ENCODE assay signal across 1 cellular context in genomic region chr6:160071805-160072687, GRCh38.
TF ChIP-seq lines count a peak whose summit lies in the region.

No MANE protein-coding gene starts in this region.

TF ChIP-seq in HCT116, 20 proteins besides CTCF, POLR2A, EP300 and RAD21 (continued from another document):
- TF ChIP-seq REST (IDR thresholded peaks at IDR 0.05; ENCODE audit: low read depth): no peak
- TF ChIP-seq SP1 (IDR thresholded peaks at IDR 0.05; ENCODE audit: low read depth): no peak
- no peak for TF ChIP-seq EZH2phosphoT487 (IDR thresholded peaks at IDR 0.05; ENCODE audit: borderline replicate concordance)
- no peak for TF ChIP-seq CBX3 (IDR thresholded peaks at IDR 0.05; ENCODE audit: low read depth)
